ENCODE assay signal across 30 cellular contexts in genomic region chrX:44744828-44745227, GRCh38.
"Had no signal": no experiment of that assay in that cellular context is flagged by ENCODE, and none has a peak within 500 bp of the region (broad histone marks: within the 10 kb centered on the region; RNA-seq: fewer than 3 reads in every experiment).

No MANE protein-coding gene starts in this region.

- H3K9me3 Mint-ChIP-seq: activated naive CD4-positive, alpha-beta T cell treated with anti-CD3 and anti-CD28 coated beads, Interleukin-2, amount 50 U/mL, for 72 hours; activated naive CD8-positive, alpha-beta T cell treated with anti-CD3 and anti-CD28 coated beads, Interleukin-2, amount 50 U/mL, for 24 hours; activated T-helper 1 cell treated with anti-CD3 and anti-CD28 coated beads, Interleukin-12 subunit alpha, Interleukin-12 subunit beta, Interleukin-2, Interleukin-4 antibody, amounts not matched to agents 30 ng/mL and 10 ng/mL and 1 ng/mL, durations not matched to agents 14 hours and 24 hours and 36 hours; dendritic cell treated with granulocyte-macrophage colony-stimulating factor and Interleukin-4, amounts not matched to agents 40 ng/mL and 50 ng/mL, for 4 days; WTC11 had no signal

- H3K4me1 ChIP-seq: ascending aorta, Peyer's patch, SJCRH30 had no signal

- H3K27ac Mint-ChIP-seq: activated CD8-positive, alpha-beta T cell treated with anti-CD3 and anti-CD28 coated beads, Interleukin-2, amount 10 ng/mL, durations not matched to agents 7 days and 5 days; activated naive CD4-positive, alpha-beta T cell treated with anti-CD3 and anti-CD28 coated beads, Interleukin-2, amount 50 U/mL, for 72 hours; activated naive CD8-positive, alpha-beta T cell treated with anti-CD3 and anti-CD28 coated beads, Interleukin-2, amount 50 U/mL, for 24 hours; activated T-helper 1 cell treated with anti-CD3 and anti-CD28 coated beads, Interleukin-12 subunit alpha, Interleukin-12 subunit beta, Interleukin-2, Interleukin-4 antibody, amounts not matched to agents 30 ng/mL and 10 ng/mL and 1 ng/mL, durations not matched to agents 14 hours and 24 hours and 36 hours; brain; dendritic cell treated with granulocyte-macrophage colony-stimulating factor and Interleukin-4, amounts not matched to agents 40 ng/mL and 50 ng/mL, for 4 days; T-helper 17 cell; WTC11 had no signal

- DNase-seq: activated CD4-positive, alpha-beta T cell treated with anti-CD3 and anti-CD28 coated beads for 48 hours; activated CD4-positive, alpha-beta T cell treated with anti-CD3 and anti-CD28 coated beads, Interleukin-2, amount 50 U/mL, for 4 hours; activated CD4-positive, CD25-positive, alpha-beta regulatory T cell treated with anti-CD3 and anti-CD28 coated beads, Interleukin-2, amount 50 U/mL, for 72 hours; activated CD8-positive, alpha-beta memory T cell treated with anti-CD3 and anti-CD28 coated beads, Interleukin-2, amount 50 U/mL, for 48 hours; activated CD8-positive, alpha-beta T cell treated with anti-CD3 and anti-CD28 coated beads, Interleukin-2, amount 10 ng/mL, durations not matched to agents 7 days and 5 days; activated effector memory CD4-positive, alpha-beta T cell treated with Interleukin-2 at 50 U/mL for 16 hours; activated naive CD4-positive, alpha-beta T cell treated with Interleukin-2 at 50 U/mL for 16 hours; activated naive CD8-positive, alpha-beta T cell treated with anti-CD3 and anti-CD28 coated beads, Interleukin-2, amount 50 U/mL, for 24 hours; activated T-cell treated with anti-CD3 and anti-CD28 coated beads, Interleukin-2, amount 50 U/mL, for 1 hour; amniotic stem cell; NCI-H1048; NCI-H1930; NCI-H2107; NCI-H2171 treated with DMSO at 0.1 percent for 48 hours; NCI-H226; NCI-H526; NCI-H774; OCI-M1; Peyer's patch; Right ventricle myocardium superior; SJCRH30; T-helper 17 cell; T-helper 9 cell had no signal

- H3K4me1 Mint-ChIP-seq: brain had no signal

- H3K27me3 ChIP-seq: ascending aorta, Peyer's patch, SJCRH30 had no signal

- H3K27me3 Mint-ChIP-seq: activated naive CD8-positive, alpha-beta T cell treated with anti-CD3 and anti-CD28 coated beads, Interleukin-2, amount 50 U/mL, for 24 hours; brain; dendritic cell treated with granulocyte-macrophage colony-stimulating factor and Interleukin-4, amounts not matched to agents 40 ng/mL and 50 ng/mL, for 4 days; T-helper 17 cell had no signal

- H3K36me3 ChIP-seq: ascending aorta, Peyer's patch, SJCRH30 had no signal

- ATAC-seq: activated CD8-positive, alpha-beta T cell treated with anti-CD3 and anti-CD28 coated beads, Interleukin-2, amount 10 ng/mL, durations not matched to agents 7 days and 5 days; activated naive CD4-positive, alpha-beta T cell treated with anti-CD3 and anti-CD28 coated beads, Interleukin-2, amount 50 U/mL, for 72 hours; activated naive CD8-positive, alpha-beta T cell treated with anti-CD3 and anti-CD28 coated beads, Interleukin-2, amount 50 U/mL, for 24 hours; T-helper 17 cell; WTC11 had no signal

- H3K27ac ChIP-seq: ascending aorta, Peyer's patch, RWPE1, SJCRH30 had no signal

- H3K36me3 Mint-ChIP-seq: activated naive CD4-positive, alpha-beta T cell treated with anti-CD3 and anti-CD28 coated beads, Interleukin-2, amount 50 U/mL, for 72 hours; brain; WTC11 had no signal

- H3K4me3 Mint-ChIP-seq: activated CD8-positive, alpha-beta T cell treated with anti-CD3 and anti-CD28 coated beads, Interleukin-2, amount 10 ng/mL, durations not matched to agents 7 days and 5 days; activated naive CD8-positive, alpha-beta T cell treated with anti-CD3 and anti-CD28 coated beads, Interleukin-2, amount 50 U/mL, for 24 hours; activated T-helper 1 cell treated with anti-CD3 and anti-CD28 coated beads, Interleukin-12 subunit alpha, Interleukin-12 subunit beta, Interleukin-2, Interleukin-4 antibody, amounts not matched to agents 30 ng/mL and 10 ng/mL and 1 ng/mL, durations not matched to agents 14 hours and 24 hours and 36 hours; brain; dendritic cell treated with granulocyte-macrophage colony-stimulating factor and Interleukin-4, amounts not matched to agents 40 ng/mL and 50 ng/mL, for 4 days; T-helper 17 cell; WTC11 had no signal

- H3K9me3 ChIP-seq: ascending aorta, Peyer's patch, SJCRH30 had no signal

- H3K4me3 ChIP-seq: ascending aorta, Peyer's patch, SJCRH30 had no signal
